15 cellular contexts compared by ENCODE assay signal in the genomic region with DNA sequence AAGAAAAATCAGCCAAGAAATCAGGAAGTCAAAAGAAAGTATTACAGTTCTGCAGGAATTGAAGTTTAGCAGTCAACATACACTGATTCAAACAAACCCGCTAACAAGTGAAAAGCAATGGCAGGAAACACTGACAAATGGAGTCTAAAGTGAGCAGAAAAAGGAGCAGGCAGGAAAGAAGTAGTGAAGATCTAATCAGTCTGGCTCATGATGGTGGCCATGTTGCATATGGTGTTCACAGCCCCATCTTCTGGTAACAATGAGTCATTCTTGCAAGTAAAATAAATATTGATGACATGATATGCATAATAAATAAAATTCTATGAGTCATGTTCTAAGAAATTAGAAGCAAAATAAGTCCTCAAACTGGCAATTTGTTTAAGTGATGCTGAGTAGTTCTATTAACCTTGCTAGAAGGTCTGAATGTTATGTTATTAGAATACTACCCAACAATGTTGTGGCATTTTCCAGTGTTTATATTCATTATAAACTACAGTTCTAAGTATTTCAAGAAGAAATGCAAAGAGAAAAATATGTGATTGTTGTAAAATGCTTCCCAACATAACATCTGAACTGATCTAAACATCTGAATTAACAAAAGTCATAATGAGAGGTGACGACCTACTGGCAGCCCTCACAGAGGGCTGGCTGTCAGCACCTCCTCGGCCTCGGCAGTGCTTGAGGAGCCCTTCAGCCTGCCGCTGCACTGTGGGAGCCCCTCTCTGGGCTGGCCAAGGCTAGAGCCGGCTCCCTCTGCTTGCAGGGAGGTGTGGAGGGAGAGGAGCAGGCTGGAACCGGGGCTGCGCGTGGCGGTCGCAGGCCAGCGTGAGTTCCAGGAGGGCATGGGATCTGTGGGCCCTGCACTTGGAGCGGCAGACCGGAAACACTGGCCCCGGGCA. TPM values are rescaled to one million over a fixed set of nuclear protein-coding genes. Genes with fewer than 3 reads are reported as not detected.
DNase-seq lines count a peak whose midpoint lies in the region; ATAC-seq and TF ChIP-seq lines count a peak whose summit lies in the region.
"Had no signal": no experiment of that assay in that cellular context is flagged by ENCODE, and none has a peak within 500 bp of the region (broad histone marks: within the 10 kb centered on the region; RNA-seq: fewer than 3 reads in every experiment).

No MANE protein-coding gene starts in this region.

- H3K4me3 ChIP-seq in AG04450 (ENCODE audit: low read depth, low read length) (no peak overlapping the region), RWPE2 (ENCODE audit: severe bottlenecking) (no peak overlapping the region), fibroblast of mammary gland (ENCODE audit: control insufficient read depth, low read depth, low read length) (no peak overlapping the region), colonic mucosa (no peak overlapping the region), ovary (no peak overlapping the region)
- H3K4me3 ChIP-seq: GM23338, sigmoid colon had no signal

- CTCF ChIA-PET in AG04450 (lab: Charles Lee) = interaction anchor here (0.9 kb wide), 1 partner anchor 354 kb away, joined by 4 read pairs; no protein-coding TSS in a partner anchor

- POLR2A ChIA-PET in AG04450 (lab: Yijun Ruan, JAX) = no interaction called here

- 87 to 91% (median 90%) methylated on average over 15 of the region's 15 CpGs for WGBS in ovary, 3 donors

- intact Hi-C loops in colonic mucosa (cut with DNase I) (no loop called here), ovary (cut with DNase I) (no loop called here)

- TF ChIP-seq EP300 in ovary (IDR thresholded peaks at IDR 0.05) = no peak

- H3K27me3 ChIP-seq in AG04450 (ENCODE audit: control insufficient read depth, insufficient read depth, low read length) = no peaks in the 10 kb centered on the region
- no peaks in the 10 kb centered on the region for H3K27me3 ChIP-seq in RWPE2 (ENCODE audit: insufficient read depth, poor library complexity, severe bottlenecking)
- no peaks in the 10 kb centered on the region for H3K27me3 ChIP-seq in colonic mucosa
- no peaks in the 10 kb centered on the region for H3K27me3 ChIP-seq in ovary
- H3K27me3 ChIP-seq: sigmoid colon had no signal

- H3K9me3 ChIP-seq in AG04450 (ENCODE audit: control insufficient read depth, insufficient read depth, low read length) (peaks cover 7% of the 10 kb centered on the region), RWPE2 (ENCODE audit: severe bottlenecking) (no peaks in the 10 kb centered on the region), colonic mucosa (no peaks in the 10 kb centered on the region), ovary (no peaks in the 10 kb centered on the region)
- H3K9me3 ChIP-seq: sigmoid colon had no signal

- ATAC-seq in RWPE2 (ENCODE audit: low read depth) = 0 out of 3 replicates have a peak, but pooled peaks have one; percentile 26
- ATAC-seq: GM23338 had no signal

- H3K4me1 ChIP-seq in RWPE2 (ENCODE audit: insufficient read depth, poor library complexity, severe bottlenecking) = no peaks in the 10 kb centered on the region
- no peaks in the 10 kb centered on the region for H3K4me1 ChIP-seq in colonic mucosa
- H3K4me1 ChIP-seq in ovary (ENCODE audit: insufficient read depth) = no peaks in the 10 kb centered on the region

- H3K27ac ChIP-seq in AG04450 (ENCODE audit: low read depth, low read length) (peak overlapping the region; percentile 83), RWPE2 (ENCODE audit: poor library complexity, severe bottlenecking) (no peak overlapping the region), colonic mucosa (no peak overlapping the region), ovary (no peak overlapping the region)
- H3K27ac ChIP-seq: RWPE1, sigmoid colon had no signal

- TF ChIP-seq POLR2A in ovary (IDR thresholded peaks at IDR 0.05) = no peak

- no peaks in the 10 kb centered on the region for H3K36me3 ChIP-seq in RWPE2 (ENCODE audit: low read depth)
- H3K36me3 ChIP-seq in colonic mucosa = no peaks in the 10 kb centered on the region
- H3K36me3 ChIP-seq in ovary = no peaks in the 10 kb centered on the region
- H3K36me3 ChIP-seq: sigmoid colon had no signal

- H3K9ac ChIP-seq in colonic mucosa (ENCODE audit: low read depth in 2 of 2, low read length in 2 of 2) = no peak overlapping the region

- DNase-seq in AG04450 (ENCODE audit: low read depth, low spot score) = peak; percentile 85
- DNase-seq in GM03348 (ENCODE audit: low spot score) = peak; percentile 20
- DNase-seq in RWPE2 (ENCODE audit: low spot score) = no peak
- DNase-seq in fibroblast of mammary gland (ENCODE audit: low read depth) = peak; percentile 86
- DNase-seq in colonic mucosa = no peak
- DNase-seq in ovary = no peak
- DNase-seq in stimulated activated CD4-positive, alpha-beta T cell treated with anti-CD3 and anti-CD28 coated beads, Interleukin-15, amount 100 ng/mL, for 24 hours = no peak
- no peak for DNase-seq in GDM1 (lab: John Stamatoyannopoulos, UW)
- DNase-seq: activated CD4-positive, alpha-beta memory T cell treated with anti-CD3 and anti-CD28 coated beads, Interleukin-2, amount 10 ng/mL, durations not matched to agents 7 days and 5 days; DMS153; NCI-H1694; sigmoid colon; stimulated activated CD8-positive, alpha-beta memory T cell treated with anti-CD3 and anti-CD28 coated beads, Interleukin-4, amount 100 ng/mL, for 48 hours had no signal

- peak; percentile 16; the same call in 1 of the 2 replicates for TF ChIP-seq CTCF in AG04450 (IDR thresholded peaks at IDR 0.05; ENCODE audit: low read depth, low read length)
- no peak for TF ChIP-seq CTCF in RWPE2 (IDR thresholded peaks at IDR 0.05; ENCODE audit: poor library complexity, severe bottlenecking)
- TF ChIP-seq CTCF in fibroblast of mammary gland (conservative IDR thresholded peaks at IDR 0.05; ENCODE audit: control insufficient read depth, insufficient read depth, low read depth, low read length) = peak; percentile 4
- TF ChIP-seq CTCF in colonic mucosa (IDR thresholded peaks at IDR 0.05) = no peak
- TF ChIP-seq CTCF in ovary (IDR thresholded peaks at IDR 0.05) = no peak

RNA-seq across cellular contexts. Expression of gene ACBD6, which starts 5.7 kb away (rescaled TPM):
- 84.1 and 87.6 TPM in 2 replicates for polyA plus RNA-seq in AG04450 (2011; rRNA removed)
- polyA minus RNA-seq in AG04450 (2011; rRNA and poly(A)+ RNA removed) = 77.4 and 91.3 TPM in 2 replicates
- 10 to 100 TPM; 16.1 to 25.8 TPM for total RNA-seq in colonic mucosa
- total RNA-seq in ovary = 10 to 100 TPM; 31.0 to 50.1 (median 40.0) TPM
- 10 to 100 TPM; 42.7 to 56.0 TPM for polyA plus RNA-seq in ovary

RNA-seq across cellular contexts. Expression of gene OVAAL, which starts 50.7 kb away (rescaled TPM):
- polyA plus RNA-seq in AG04450 (2011; rRNA removed) (not detected in 2 replicates), ovary (not detected)
- not detected in 2 replicates for polyA minus RNA-seq in AG04450 (2011; rRNA and poly(A)+ RNA removed)
- total RNA-seq in colonic mucosa (not detected), ovary (not detected)
- total RNA-seq: activated CD4-positive, alpha-beta memory T cell treated with anti-CD3 and anti-CD28 coated beads, Interleukin-2, amount 10 ng/mL, durations not matched to agents 7 days and 5 days; GM23338; sigmoid colon had no signal
- polyA plus RNA-seq: GM23338, sigmoid colon had no signal

Comparison
In these comparisons a context has a peak if more than half of its experiments do, and no peak if none do; other contexts are left out.
1. DNase-seq: peak in AG04450 (single experiment), GM03348 (single experiment) and fibroblast of mammary gland (single experiment); none in RWPE2 (single experiment), colonic mucosa (single experiment), ovary (0 of 5), stimulated activated CD4-positive, alpha-beta T cell treated with anti-CD3 and anti-CD28 coated beads, Interleukin-15, amount 100 ng/mL, for 24 hours (single experiment) and GDM1 (single experiment).
2. CTCF ChIP-seq: peak in AG04450 (single experiment) and fibroblast of mammary gland (single experiment); none in RWPE2 (single experiment), colonic mucosa (single experiment) and ovary (0 of 3).